Comparison of ENCODE assay signal across 1 cellular context in genomic region chr20:18506744-18507143, GRCh38.
TF ChIP-seq lines count a peak whose summit lies in the region.

No MANE protein-coding gene starts in this region.

TF ChIP-seq in WTC11, 78 proteins besides CTCF, POLR2A, EP300 and RAD21 (continued from another document):
- TF ChIP-seq ARID4B (CRISPR knock-in tag; IDR thresholded peaks at IDR 0.05; ENCODE audit: borderline replicate concordance): no peak
- TF ChIP-seq NR3C1 (CRISPR knock-in tag; conservative IDR thresholded peaks at IDR 0.05; ENCODE audit: low read depth): no peak
- TF ChIP-seq ELF4 (CRISPR knock-in tag; IDR thresholded peaks at IDR 0.05; ENCODE audit: low read depth): no peak
- TF ChIP-seq FOXK1 (CRISPR knock-in tag; IDR thresholded peaks at IDR 0.05): no peak
- TF ChIP-seq, protein P1, sequence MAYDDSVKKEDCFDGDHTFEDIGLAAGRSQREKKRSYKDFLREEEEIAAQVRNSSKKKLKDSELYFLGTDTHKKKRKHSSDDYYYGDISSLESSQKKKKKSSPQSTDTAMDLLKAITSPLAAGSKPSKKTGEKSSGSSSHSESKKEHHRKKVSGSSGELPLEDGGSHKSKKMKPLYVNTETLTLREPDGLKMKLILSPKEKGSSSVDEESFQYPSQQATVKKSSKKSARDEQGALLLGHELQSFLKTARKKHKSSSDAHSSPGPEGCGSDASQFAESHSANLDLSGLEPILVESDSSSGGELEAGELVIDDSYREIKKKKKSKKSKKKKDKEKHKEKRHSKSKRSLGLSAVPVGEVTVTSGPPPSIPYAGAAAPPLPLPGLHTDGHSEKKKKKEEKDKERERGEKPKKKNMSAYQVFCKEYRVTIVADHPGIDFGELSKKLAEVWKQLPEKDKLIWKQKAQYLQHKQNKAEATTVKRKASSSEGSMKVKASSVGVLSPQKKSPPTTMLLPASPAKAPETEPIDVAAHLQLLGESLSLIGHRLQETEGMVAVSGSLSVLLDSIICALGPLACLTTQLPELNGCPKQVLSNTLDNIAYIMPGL (CRISPR knock-in tag; IDR thresholded peaks at IDR 0.05): no peak
- TF ChIP-seq USF1 (CRISPR knock-in tag; IDR thresholded peaks at IDR 0.05): no peak
- TF ChIP-seq CREM (CRISPR knock-in tag; IDR thresholded peaks at IDR 0.05): no peak
